ENCODE assay signal across 8 cellular contexts in genomic region chr1:32753532-32754281, GRCh38. TPM values are rescaled to one million over a fixed set of nuclear protein-coding genes. Genes with fewer than 3 reads are reported as not detected.
DNase-seq lines count a peak whose midpoint lies in the region; ATAC-seq and TF ChIP-seq lines count a peak whose summit lies in the region.

No MANE protein-coding gene starts in this region.

- H3K4me3 Mint-ChIP-seq in CD4-positive, CD25-positive, alpha-beta regulatory T cell: peak overlapping the region in 3 of 4 donors; percentile 72 to 89 (median 84)
- peak overlapping the region; percentile 39 for H3K4me3 Mint-ChIP-seq in activated CD4-positive, alpha-beta T cell treated with anti-CD3 and anti-CD28 coated beads, Interleukin-2, amount 10 ng/mL, durations not matched to agents 7 days and 5 days

- H3K27me3 Mint-ChIP-seq in CD4-positive, CD25-positive, alpha-beta regulatory T cell: peaks cover 35% of the 10 kb centered on the region
- H3K27me3 Mint-ChIP-seq in activated CD4-positive, alpha-beta T cell treated with anti-CD3 and anti-CD28 coated beads, Interleukin-2, amount 10 ng/mL, durations not matched to agents 7 days and 5 days: peaks cover 31% of the 10 kb centered on the region

- peak; percentile 29 for TF ChIP-seq POLR2A in right lobe of liver (IDR thresholded peaks at IDR 0.05)

- CTCF ChIA-PET in activated CD4-positive, alpha-beta T cell treated with anti-CD3 and anti-CD28 coated beads, Interleukin-2, amount 10 ng/mL, durations not matched to agents 7 days and 5 days (lab: Charles Lee): interaction anchor here (1.2 kb wide), 1 partner anchor 21 kb away, joined by 3 read pairs; no protein-coding TSS in a partner anchor

- POLR2A ChIA-PET in activated CD4-positive, alpha-beta T cell treated with anti-CD3 and anti-CD28 coated beads, Interleukin-2, amount 10 ng/mL, durations not matched to agents 7 days and 5 days (lab: Charles Lee): no interaction called here

- H3K9me3 ChIP-seq in CD4-positive, CD25-positive, alpha-beta regulatory T cell (ENCODE audit: control insufficient read depth in 2 of 2, low read length in 2 of 2): no peaks in the 10 kb centered on the region
- no peaks in the 10 kb centered on the region for H3K9me3 ChIP-seq in right lobe of liver

- H3K36me3 ChIP-seq in CD4-positive, CD25-positive, alpha-beta regulatory T cell (ENCODE audit: control insufficient read depth, insufficient read depth, low read length): no peaks in the 10 kb centered on the region
- H3K36me3 ChIP-seq in right lobe of liver: no peaks in the 10 kb centered on the region

- H3K36me3 Mint-ChIP-seq in CD4-positive, CD25-positive, alpha-beta regulatory T cell: no peaks in the 10 kb centered on the region
- H3K36me3 Mint-ChIP-seq in activated CD4-positive, alpha-beta T cell treated with anti-CD3 and anti-CD28 coated beads, Interleukin-2, amount 10 ng/mL, durations not matched to agents 7 days and 5 days (ENCODE audit: low read depth): no peaks in the 10 kb centered on the region

- H3K27me3 ChIP-seq in CD4-positive, CD25-positive, alpha-beta regulatory T cell (ENCODE audit: control insufficient read depth, insufficient read depth, low read length): peaks cover 2% of the 10 kb centered on the region
- H3K27me3 ChIP-seq in right lobe of liver: no peaks in the 10 kb centered on the region

- TF ChIP-seq CTCF in coronary artery (IDR thresholded peaks at IDR 0.05) (no peak), right lobe of liver (IDR thresholded peaks at IDR 0.05) (no peak)

- intact Hi-C loops in right lobe of liver (cut with DNase I): no loop called here

- peaks cover 0 to 2% (median 0%) of the 10 kb centered on the region in 7 donors for H3K9me3 Mint-ChIP-seq in CD4-positive, CD25-positive, alpha-beta regulatory T cell
- no peaks in the 10 kb centered on the region for H3K9me3 Mint-ChIP-seq in activated CD4-positive, alpha-beta T cell treated with anti-CD3 and anti-CD28 coated beads, Interleukin-2, amount 10 ng/mL, durations not matched to agents 7 days and 5 days

- ATAC-seq in CD4-positive, CD25-positive, alpha-beta regulatory T cell (ENCODE audit: low read depth in 2 of 2): peak; percentile 80 to 81
- ATAC-seq in GM21723 (IDR thresholded peaks at IDR 0.05; ENCODE audit: unreplicated experiment) (peak; percentile 72), right lobe of liver (peak; percentile 90 to 96 (median 93)), HG02870 (IDR thresholded peaks at IDR 0.05; ENCODE audit: unreplicated experiment) (no peak)

- peak overlapping the region in 1 of 3 donors; percentile 57 for H3K27ac Mint-ChIP-seq in CD4-positive, CD25-positive, alpha-beta regulatory T cell
- no peak overlapping the region for H3K27ac Mint-ChIP-seq in activated CD4-positive, alpha-beta T cell treated with anti-CD3 and anti-CD28 coated beads, Interleukin-2, amount 10 ng/mL, durations not matched to agents 7 days and 5 days

- WGBS in right lobe of liver (ENCODE audit: insufficient coverage, low coverage, low lambda C conversion rate, missing lambda C conversion rate): 37% methylated on average over 3 of the region's 63 CpGs

- peaks cover 0 to 18% (median 5%) of the 10 kb centered on the region in 4 donors for H3K4me1 Mint-ChIP-seq in CD4-positive, CD25-positive, alpha-beta regulatory T cell
- peaks cover 11% of the 10 kb centered on the region for H3K4me1 Mint-ChIP-seq in activated CD4-positive, alpha-beta T cell treated with anti-CD3 and anti-CD28 coated beads, Interleukin-2, amount 10 ng/mL, durations not matched to agents 7 days and 5 days

- no peak overlapping the region for H3K27ac ChIP-seq in CD4-positive, CD25-positive, alpha-beta regulatory T cell (ENCODE audit: insufficient read depth, low read length, poor library complexity, severe bottlenecking)
- peak overlapping the region; percentile 40 to 69 for H3K27ac ChIP-seq in coronary artery
- no peak overlapping the region for H3K27ac ChIP-seq in right lobe of liver

- peak; percentile 64 to 66 (median 64) for DNase-seq in CD4-positive, CD25-positive, alpha-beta regulatory T cell
- DNase-seq in NCI-H2227 (lab: John Stamatoyannopoulos, UW; ENCODE audit: unreplicated experiment) (peak; percentile 95), coronary artery (ENCODE audit: low spot score) (no peak), right lobe of liver (peak; percentile 61 to 77 (median 69))
- peak; percentile 63 for DNase-seq in activated CD4-positive, alpha-beta T cell treated with anti-CD3 and anti-CD28 coated beads, Interleukin-2, amount 10 ng/mL, durations not matched to agents 7 days and 5 days
- DNase-seq in stimulated activated CD4-positive, alpha-beta T cell treated with anti-CD3 and anti-CD28 coated beads, Interleukin-4, amount 100 ng/mL, for 1 hour: peak; percentile 70

- peak overlapping the region; percentile 33 for H3K4me3 ChIP-seq in CD4-positive, CD25-positive, alpha-beta regulatory T cell (ENCODE audit: low read depth, low read length)
- peak overlapping the region; percentile 71 for H3K4me3 ChIP-seq in coronary artery
- H3K4me3 ChIP-seq in right lobe of liver: peak overlapping the region; percentile 38 to 58 (median 43)

- H3K4me1 ChIP-seq in CD4-positive, CD25-positive, alpha-beta regulatory T cell (ENCODE audit: control insufficient read depth, insufficient read depth, low read length, poor library complexity, severe bottlenecking): peaks cover 16% of the 10 kb centered on the region
- peaks cover 0 to 10% (median 4%) of the 10 kb centered on the region in 4 donors for H3K4me1 ChIP-seq in right lobe of liver

RNA-seq across cellular contexts. Expression of gene SYNC, which starts 51.1 kb away (rescaled TPM):
- not detected for total RNA-seq in CD4-positive, CD25-positive, alpha-beta regulatory T cell
- polyA plus RNA-seq in CD4-positive, CD25-positive, alpha-beta regulatory T cell: not detected
- total RNA-seq in activated CD4-positive, alpha-beta T cell treated with anti-CD3 and anti-CD28 coated beads, Interleukin-2, amount 10 ng/mL, durations not matched to agents 7 days and 5 days: not detected
- 1 to 10 TPM in 1 of 6 experiments, under 1 TPM in 5; 0.29 to 2.1 (median 0.44) TPM for total RNA-seq in right lobe of liver

Comparison
In these comparisons a context has a peak if more than half of its experiments do, and no peak if none do; other contexts are left out.
1. H3K27ac ChIP-seq: peak in coronary artery (2 of 2); none in CD4-positive, CD25-positive, alpha-beta regulatory T cell (single experiment) and right lobe of liver (0 of 3).
2. Peak in every context shown above with its lines, with median percentiles within 50 percentile points of each other: H3K4me3 ChIP-seq.